ENCODE assay signal across 8 cellular contexts in the genomic region with DNA sequence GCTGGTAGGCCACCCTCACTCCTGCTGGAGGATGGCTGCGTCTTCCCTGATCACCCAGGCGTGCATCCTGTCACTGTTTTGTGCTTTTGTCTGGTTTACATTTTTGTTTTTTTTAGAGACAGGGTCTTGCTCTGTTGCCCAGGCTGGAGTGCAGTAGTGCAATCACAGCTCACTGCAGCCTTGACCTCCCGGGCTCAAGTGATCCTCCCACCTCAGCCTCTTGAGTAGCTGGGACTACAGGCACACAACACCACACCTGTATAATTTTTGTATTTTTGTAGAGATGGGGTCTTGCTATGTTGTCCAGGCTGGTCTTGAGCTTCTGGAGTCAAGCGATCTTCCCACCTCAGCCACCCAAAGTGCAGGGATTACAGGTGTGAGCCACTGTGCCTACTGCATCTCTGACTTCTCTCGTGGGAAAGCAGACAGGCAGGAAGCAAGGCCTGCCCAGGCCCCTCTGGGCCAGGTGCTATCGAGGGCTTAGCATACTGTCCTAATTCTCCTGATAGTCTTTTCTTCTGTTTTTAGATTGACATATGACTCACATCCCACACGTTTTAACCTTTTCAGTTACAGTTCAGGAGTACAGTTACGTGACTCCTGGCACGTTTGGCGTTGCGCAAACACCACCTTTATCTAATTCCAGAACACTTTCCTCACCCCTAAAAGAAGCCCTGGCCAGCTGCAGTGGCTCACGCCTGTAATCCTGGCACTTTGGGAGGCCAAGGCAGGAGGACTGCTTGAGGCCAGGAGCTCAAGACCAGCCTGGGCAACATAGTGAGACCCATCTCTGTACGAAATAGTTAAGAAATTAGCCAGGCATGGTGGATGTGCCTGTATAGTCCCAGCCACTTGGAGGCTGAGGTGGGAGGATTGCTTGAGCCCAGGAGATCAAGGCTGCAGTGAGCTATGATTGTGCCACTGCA. TPM values are rescaled to one million over a fixed set of nuclear protein-coding genes. Genes with fewer than 3 reads are reported as not detected.
DNase-seq lines count a peak whose midpoint lies in the region; ATAC-seq and TF ChIP-seq lines count a peak whose summit lies in the region.
"Not testable (repeated sequence)": the region's sequence is repeated elsewhere in the genome, so short reads cannot be mapped to it uniquely, and the experiment has no call there.

No MANE protein-coding gene starts in this region.

- H3F3A ChIP-seq in MM.1S (ENCODE audit: insufficient read depth, low read length): peaks cover 84% of the 10 kb centered on the region

- not testable (repeated sequence) for H4K20me1 ChIP-seq in MM.1S (ENCODE audit: insufficient read depth, low read length)

- intact Hi-C loops in CD4-positive, alpha-beta T cell (cut with DNase I, micrococcal nuclease): loop anchor here in 1 of 2 experiments (5.0 kb wide), 1 partner anchor 205 kb away; no protein-coding TSS in a partner anchor
- intact Hi-C loops in activated T-helper 2 cell treated with anti-CD3 and anti-CD28 coated beads, Interferon-gamma antibody, Interleukin-2, Interleukin-4, amounts not matched to agents 10 μg/mL and 5 μg/mL and 100 μg/mL, durations not matched to agents 14 hours and 24 hours and 36 hours (cut with micrococcal nuclease): loop anchor here (5.0 kb wide), 2 partner anchors 70 to 150 kb away; partner anchors contain the start of genes BTBD2, PLEKHJ1 and SF3A2

- peak overlapping the region; percentile 97 for H3K27ac Mint-ChIP-seq in CD4-positive, alpha-beta T cell
- H3K27ac Mint-ChIP-seq in activated T-helper 2 cell treated with anti-CD3 and anti-CD28 coated beads, Interferon-gamma antibody, Interleukin-2, Interleukin-4, amounts not matched to agents 10 μg/mL and 5 μg/mL and 100 μg/mL, durations not matched to agents 14 hours and 24 hours and 36 hours: peak overlapping the region; percentile 88
- peak overlapping the region; percentile 97 for H3K27ac Mint-ChIP-seq in stimulated activated effector memory CD8-positive, alpha-beta T cell treated with anti-CD3 and anti-CD28 coated beads, Interleukin-12 subunit alpha, Interleukin-12 subunit beta, amount 100 ng/mL, for 72 hours

- H3K4me2 ChIP-seq in MM.1S (ENCODE audit: low read depth, low read length): peak overlapping the region; percentile 72

- H3K4me3 ChIP-seq in MM.1S (ENCODE audit: low read length): not testable (repeated sequence)

- not testable (repeated sequence) for H3K36me3 ChIP-seq in MM.1S (replicated peaks; ENCODE audit: insufficient read depth, low read length)

- not testable (repeated sequence) for H3K9me3 ChIP-seq in CD4-positive, alpha-beta T cell (ENCODE audit: control insufficient read depth, low read length); MM.1S (replicated peaks; ENCODE audit: insufficient read depth, low read length)

- not testable (repeated sequence) for H3K9me3 Mint-ChIP-seq in CD4-positive, alpha-beta T cell; activated T-helper 2 cell treated with anti-CD3 and anti-CD28 coated beads, Interferon-gamma antibody, Interleukin-2, Interleukin-4, amounts not matched to agents 10 μg/mL and 5 μg/mL and 100 μg/mL, durations not matched to agents 14 hours and 24 hours and 36 hours; stimulated activated effector memory CD8-positive, alpha-beta T cell treated with anti-CD3 and anti-CD28 coated beads, Interleukin-12 subunit alpha, Interleukin-12 subunit beta, amount 100 ng/mL, for 72 hours

- H3K27ac ChIP-seq in CD4-positive, alpha-beta T cell (ENCODE audit: low read depth, low read length): peak overlapping the region; percentile 98
- peak overlapping the region; percentile 90 for H3K27ac ChIP-seq in MM.1S (ENCODE audit: low read length)
- peak overlapping the region; percentile 98 for H3K27ac ChIP-seq in epithelial cell of prostate

- peak; percentile 3 for ATAC-seq in CD4-positive, alpha-beta T cell (ENCODE audit: poor library complexity)
- peak; percentile 10 for ATAC-seq in GM21717 (IDR thresholded peaks at IDR 0.05; ENCODE audit: unreplicated experiment)
- peak; percentile 36 for ATAC-seq in stimulated activated effector memory CD8-positive, alpha-beta T cell treated with anti-CD3 and anti-CD28 coated beads, Interleukin-12 subunit alpha, Interleukin-12 subunit beta, amount 100 ng/mL, for 72 hours

- peak overlapping the region; percentile 75 for H3K4me3 Mint-ChIP-seq in CD4-positive, alpha-beta T cell
- peak overlapping the region; percentile 57 for H3K4me3 Mint-ChIP-seq in activated T-helper 2 cell treated with anti-CD3 and anti-CD28 coated beads, Interferon-gamma antibody, Interleukin-2, Interleukin-4, amounts not matched to agents 10 μg/mL and 5 μg/mL and 100 μg/mL, durations not matched to agents 14 hours and 24 hours and 36 hours (ENCODE audit: low read depth)
- H3K4me3 Mint-ChIP-seq in stimulated activated effector memory CD8-positive, alpha-beta T cell treated with anti-CD3 and anti-CD28 coated beads, Interleukin-12 subunit alpha, Interleukin-12 subunit beta, amount 100 ng/mL, for 72 hours: peak overlapping the region; percentile 96

- DNase-seq in CD4-positive, alpha-beta T cell; activated T-helper 2 cell treated with anti-CD3 and anti-CD28 coated beads, Interferon-gamma antibody, Interleukin-2, Interleukin-4, amounts not matched to agents 10 μg/mL and 5 μg/mL and 100 μg/mL, durations not matched to agents 14 hours and 24 hours and 36 hours (ENCODE audit: low spot score): not testable (repeated sequence)
- DNase-seq in MM.1S (peak; percentile 73), SKM-1 treated with dmso at 0.1 percent for 144 hours (lab: John Stamatoyannopoulos, UW; ENCODE audit: unreplicated experiment) (peak; percentile 24), epithelial cell of prostate (ENCODE audit: low read depth, low spot score) (peak; percentile 64), lung microvascular endothelial cell (ENCODE audit: low read depth in 2 of 2) (peak; percentile 45 to 68)
- peak in 1 of 2 donors; percentile 62 for DNase-seq in stimulated activated effector memory CD8-positive, alpha-beta T cell treated with anti-CD3 and anti-CD28 coated beads, Interleukin-12 subunit alpha, Interleukin-12 subunit beta, amount 100 ng/mL, for 72 hours (ENCODE audit: low spot score in 2 of 2)

- not testable (repeated sequence) for H3K27me3 ChIP-seq in CD4-positive, alpha-beta T cell (ENCODE audit: control insufficient read depth, insufficient read depth, low read length); MM.1S (replicated peaks; ENCODE audit: insufficient read depth, low read length)

- peaks cover 59% of the 10 kb centered on the region for H3K79me2 ChIP-seq in MM.1S (ENCODE audit: low read length)

- H3K36me3 Mint-ChIP-seq in CD4-positive, alpha-beta T cell (ENCODE audit: low read depth): peaks cover 50% of the 10 kb centered on the region
- H3K36me3 Mint-ChIP-seq in activated T-helper 2 cell treated with anti-CD3 and anti-CD28 coated beads, Interferon-gamma antibody, Interleukin-2, Interleukin-4, amounts not matched to agents 10 μg/mL and 5 μg/mL and 100 μg/mL, durations not matched to agents 14 hours and 24 hours and 36 hours (ENCODE audit: low read depth): peaks cover 70% of the 10 kb centered on the region
- H3K36me3 Mint-ChIP-seq in stimulated activated effector memory CD8-positive, alpha-beta T cell treated with anti-CD3 and anti-CD28 coated beads, Interleukin-12 subunit alpha, Interleukin-12 subunit beta, amount 100 ng/mL, for 72 hours: peaks cover 98% of the 10 kb centered on the region

- CTCF ChIA-PET in CD4-positive, alpha-beta T cell (lab: Charles Lee): interaction anchor here (0.6 to 1.7 kb wide), 7 partner anchors 9 to 1387 kb away, joined by 3 to 7 read pairs (median 3); partner anchors contain the start of genes IZUMO4 and MOB3A

- not testable (repeated sequence) for TF ChIP-seq CTCF in CD4-positive, alpha-beta T cell (IDR thresholded peaks at IDR 0.05); MM.1S (IDR thresholded peaks at IDR 0.05; ENCODE audit: low read length)

- H3K4me1 ChIP-seq in MM.1S (ENCODE audit: low read length): peaks cover 53% of the 10 kb centered on the region

- H3K27me3 Mint-ChIP-seq in CD4-positive, alpha-beta T cell; activated T-helper 2 cell treated with anti-CD3 and anti-CD28 coated beads, Interferon-gamma antibody, Interleukin-2, Interleukin-4, amounts not matched to agents 10 μg/mL and 5 μg/mL and 100 μg/mL, durations not matched to agents 14 hours and 24 hours and 36 hours (ENCODE audit: low read depth): not testable (repeated sequence)

- H3K4me1 Mint-ChIP-seq in CD4-positive, alpha-beta T cell (ENCODE audit: low read depth): peaks cover 72% of the 10 kb centered on the region
- peaks cover 54% of the 10 kb centered on the region for H3K4me1 Mint-ChIP-seq in activated T-helper 2 cell treated with anti-CD3 and anti-CD28 coated beads, Interferon-gamma antibody, Interleukin-2, Interleukin-4, amounts not matched to agents 10 μg/mL and 5 μg/mL and 100 μg/mL, durations not matched to agents 14 hours and 24 hours and 36 hours (ENCODE audit: low read depth)
- H3K4me1 Mint-ChIP-seq in stimulated activated effector memory CD8-positive, alpha-beta T cell treated with anti-CD3 and anti-CD28 coated beads, Interleukin-12 subunit alpha, Interleukin-12 subunit beta, amount 100 ng/mL, for 72 hours: peaks cover 69% of the 10 kb centered on the region

- not testable (repeated sequence) for H2AFZ ChIP-seq in MM.1S (ENCODE audit: low read length)

- POLR2A ChIA-PET in CD4-positive, alpha-beta T cell (lab: Charles Lee): interaction anchor here (0.7 to 6.9 kb wide), 7 partner anchors 8 to 67 kb away, joined by 3 to 153 read pairs (median 4); partner anchors contain the start of genes IZUMO4 and MOB3A

- not testable (repeated sequence) for H3K9me2 ChIP-seq in MM.1S (replicated peaks; ENCODE audit: insufficient read depth, low read length)

- peak overlapping the region; percentile 96 for H3K9ac ChIP-seq in MM.1S (ENCODE audit: low read length)

RNA-seq across cellular contexts. Expression of gene MOB3A, which starts 9.2 kb away (rescaled TPM):
- 10 to 100 TPM; 96.4 to 97.3 TPM for total RNA-seq in CD4-positive, alpha-beta T cell
- total RNA-seq in activated T-helper 2 cell treated with anti-CD3 and anti-CD28 coated beads, Interferon-gamma antibody, Interleukin-2, Interleukin-4, amounts not matched to agents 10 μg/mL and 5 μg/mL and 100 μg/mL, durations not matched to agents 14 hours and 24 hours and 36 hours: 175 and 181 TPM in 2 replicates
- 12.6 and 13.1 TPM in 2 replicates for total RNA-seq in lung microvascular endothelial cell

RNA-seq across cellular contexts. Expression of gene IZUMO4, which starts 9.8 kb away (rescaled TPM):
- total RNA-seq in CD4-positive, alpha-beta T cell: 10 to 100 TPM; 17.4 to 17.9 TPM
- total RNA-seq in activated T-helper 2 cell treated with anti-CD3 and anti-CD28 coated beads, Interferon-gamma antibody, Interleukin-2, Interleukin-4, amounts not matched to agents 10 μg/mL and 5 μg/mL and 100 μg/mL, durations not matched to agents 14 hours and 24 hours and 36 hours: 7.6 and 9.5 TPM in 2 replicates
- 0.60 and 0.65 TPM in 2 replicates for total RNA-seq in lung microvascular endothelial cell

RNA-seq across cellular contexts. Expression of gene MKNK2, which starts 35.9 kb away (rescaled TPM):
- total RNA-seq in CD4-positive, alpha-beta T cell: 100 to 1,000 TPM; 325 to 347 TPM
- 161 and 176 TPM in 2 replicates for total RNA-seq in activated T-helper 2 cell treated with anti-CD3 and anti-CD28 coated beads, Interferon-gamma antibody, Interleukin-2, Interleukin-4, amounts not matched to agents 10 μg/mL and 5 μg/mL and 100 μg/mL, durations not matched to agents 14 hours and 24 hours and 36 hours
- total RNA-seq in lung microvascular endothelial cell: 80.9 and 102 TPM in 2 replicates
